Comparison of ENCODE assay signal across 1 cellular context in the genomic region with DNA sequence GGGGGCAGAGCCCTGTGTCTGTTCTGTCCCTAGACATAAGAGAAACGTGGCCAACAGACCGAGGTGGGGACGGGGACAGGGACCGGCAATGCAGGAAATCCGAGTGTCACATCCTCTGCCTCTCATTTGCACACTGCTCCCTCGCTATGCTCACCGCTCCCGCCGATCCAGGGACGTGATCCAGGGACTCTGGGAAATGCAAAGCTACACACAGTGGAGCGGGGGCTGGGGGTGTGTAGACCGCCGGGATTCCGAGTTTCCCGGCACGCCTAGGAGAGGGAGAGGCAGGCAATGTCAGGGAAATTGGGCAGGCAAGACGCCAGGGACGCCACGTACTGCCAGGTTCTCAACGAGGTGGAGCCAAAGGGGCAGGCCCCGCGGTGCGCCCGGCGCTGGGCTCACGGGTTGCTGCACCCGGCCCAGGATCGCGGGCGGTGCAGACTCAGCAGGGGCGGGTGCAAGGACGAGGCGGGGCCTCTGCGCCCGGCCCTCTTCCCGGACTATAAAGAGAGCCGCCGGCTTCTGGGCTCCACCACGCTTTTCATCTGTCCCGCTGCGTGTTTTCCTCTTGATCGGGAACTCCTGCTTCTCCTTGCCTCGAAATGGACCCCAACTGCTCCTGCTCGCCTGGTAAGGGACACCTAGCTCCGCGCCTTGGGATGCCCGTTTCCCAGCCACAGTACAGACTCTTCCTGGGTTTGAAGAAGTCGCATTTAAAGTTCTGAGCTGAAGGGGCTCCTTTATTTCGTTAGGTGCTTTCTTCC.
TF ChIP-seq lines count a peak whose summit lies in the region.

A gene (plus strand): TSS at position 532 of the 764 bp plus-strand sequence. CDS start 71 bp downstream, at position 603.

TF ChIP-seq in K562, 482 proteins besides CTCF, POLR2A, EP300 and RAD21 (continued from another document):
- TF ChIP-seq CCNT2 (IDR thresholded peaks at IDR 0.05; ENCODE audit: borderline replicate concordance, extremely low read depth, insufficient read length, low read depth, low read length): peak; percentile 44
- TF ChIP-seq PCBP1 (IDR thresholded peaks at IDR 0.05; ENCODE audit: low read depth, low read length, poor library complexity, severe bottlenecking): no peak
- peak; percentile 35 for TF ChIP-seq POLR2B (IDR thresholded peaks at IDR 0.05; ENCODE audit: low read depth, partially characterized antibody)
- no peak for TF ChIP-seq ZNF253 (CRISPR knock-in tag; conservative IDR thresholded peaks at IDR 0.05)
- TF ChIP-seq ZNF644 (tag; IDR thresholded peaks at IDR 0.05; ENCODE audit: low read depth): no peak
- no peak for TF ChIP-seq ATF1 (CRISPR knock-in tag; IDR thresholded peaks at IDR 0.05)
- TF ChIP-seq ATF1 (tag; IDR thresholded peaks at IDR 0.05): 0 out of 2 replicates have a peak, but pooled peaks have one; percentile 15
- TF ChIP-seq KDM5B (IDR thresholded peaks at IDR 0.05; ENCODE audit: insufficient replicate concordance, low read depth, low read length): peak; percentile 85
- TF ChIP-seq CXXC5 (CRISPR knock-in tag; IDR thresholded peaks at IDR 0.05): peak; percentile 54; the same call in 1 of the 2 replicates
- peak; percentile 74 for TF ChIP-seq TBP (optimal IDR thresholded peaks at IDR 0.05; ENCODE audit: low read depth, low read length)
- TF ChIP-seq, protein P1, sequence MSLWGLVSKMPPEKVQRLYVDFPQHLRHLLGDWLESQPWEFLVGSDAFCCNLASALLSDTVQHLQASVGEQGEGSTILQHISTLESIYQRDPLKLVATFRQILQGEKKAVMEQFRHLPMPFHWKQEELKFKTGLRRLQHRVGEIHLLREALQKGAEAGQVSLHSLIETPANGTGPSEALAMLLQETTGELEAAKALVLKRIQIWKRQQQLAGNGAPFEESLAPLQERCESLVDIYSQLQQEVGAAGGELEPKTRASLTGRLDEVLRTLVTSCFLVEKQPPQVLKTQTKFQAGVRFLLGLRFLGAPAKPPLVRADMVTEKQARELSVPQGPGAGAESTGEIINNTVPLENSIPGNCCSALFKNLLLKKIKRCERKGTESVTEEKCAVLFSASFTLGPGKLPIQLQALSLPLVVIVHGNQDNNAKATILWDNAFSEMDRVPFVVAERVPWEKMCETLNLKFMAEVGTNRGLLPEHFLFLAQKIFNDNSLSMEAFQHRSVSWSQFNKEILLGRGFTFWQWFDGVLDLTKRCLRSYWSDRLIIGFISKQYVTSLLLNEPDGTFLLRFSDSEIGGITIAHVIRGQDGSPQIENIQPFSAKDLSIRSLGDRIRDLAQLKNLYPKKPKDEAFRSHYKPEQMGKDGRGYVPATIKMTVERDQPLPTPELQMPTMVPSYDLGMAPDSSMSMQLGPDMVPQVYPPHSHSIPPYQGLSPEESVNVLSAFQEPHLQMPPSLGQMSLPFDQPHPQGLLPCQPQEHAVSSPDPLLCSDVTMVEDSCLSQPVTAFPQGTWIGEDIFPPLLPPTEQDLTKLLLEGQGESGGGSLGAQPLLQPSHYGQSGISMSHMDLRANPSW (CRISPR knock-in tag; IDR thresholded peaks at IDR 0.05): no peak
- TF ChIP-seq RFX1 (IDR thresholded peaks at IDR 0.05): no peak
- peak; percentile 93 for TF ChIP-seq ZC3H11A (IDR thresholded peaks at IDR 0.05; ENCODE audit: low read depth, low read length)
- peak; percentile 73 for TF ChIP-seq POLR2G (IDR thresholded peaks at IDR 0.05; ENCODE audit: low read depth, low read length)
- peak; percentile 75 for TF ChIP-seq ZNF134 (CRISPR knock-in tag; conservative IDR thresholded peaks at IDR 0.05)
- TF ChIP-seq PHF20 (IDR thresholded peaks at IDR 0.05; ENCODE audit: partially characterized antibody): no peak
- TF ChIP-seq FOXJ2 (tag; IDR thresholded peaks at IDR 0.05): no peak
- peak; percentile 97 for TF ChIP-seq LARP7 (IDR thresholded peaks at IDR 0.05)
- TF ChIP-seq, protein P2, sequence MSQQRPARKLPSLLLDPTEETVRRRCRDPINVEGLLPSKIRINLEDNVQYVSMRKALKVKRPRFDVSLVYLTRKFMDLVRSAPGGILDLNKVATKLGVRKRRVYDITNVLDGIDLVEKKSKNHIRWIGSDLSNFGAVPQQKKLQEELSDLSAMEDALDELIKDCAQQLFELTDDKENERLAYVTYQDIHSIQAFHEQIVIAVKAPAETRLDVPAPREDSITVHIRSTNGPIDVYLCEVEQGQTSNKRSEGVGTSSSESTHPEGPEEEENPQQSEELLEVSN (IDR thresholded peaks at IDR 0.05; ENCODE audit: borderline replicate concordance in 1 of 2, extremely low read depth in 1 of 2, insufficient read depth in 1 of 2, insufficient read length in 1 of 2, low read depth in 1 of 2, low read length in 1 of 2, poor library complexity in 1 of 2, severe bottlenecking in 1 of 2): peak in 1 of 2 experiments; percentile 26
- TF ChIP-seq L3MBTL2 (IDR thresholded peaks at IDR 0.05): peak; percentile 18; the same call in 1 of the 2 replicates
- peak; percentile 28 for TF ChIP-seq TAF1 (IDR thresholded peaks at IDR 0.05; ENCODE audit: control insufficient read depth, extremely low read depth, insufficient read depth, low read length, severe bottlenecking)
- no peak for TF ChIP-seq ZSCAN29 (IDR thresholded peaks at IDR 0.05)
- peak; percentile 59 to 64 for TF ChIP-seq NRF1 (conservative IDR thresholded peaks at IDR 0.05 in 1 of 2, IDR thresholded peaks at IDR 0.05 in 1 of 2)
- TF ChIP-seq MTF1 (CRISPR knock-in tag; IDR thresholded peaks at IDR 0.05; ENCODE audit: borderline replicate concordance): peak; percentile 90
- TF ChIP-seq, protein P3, sequence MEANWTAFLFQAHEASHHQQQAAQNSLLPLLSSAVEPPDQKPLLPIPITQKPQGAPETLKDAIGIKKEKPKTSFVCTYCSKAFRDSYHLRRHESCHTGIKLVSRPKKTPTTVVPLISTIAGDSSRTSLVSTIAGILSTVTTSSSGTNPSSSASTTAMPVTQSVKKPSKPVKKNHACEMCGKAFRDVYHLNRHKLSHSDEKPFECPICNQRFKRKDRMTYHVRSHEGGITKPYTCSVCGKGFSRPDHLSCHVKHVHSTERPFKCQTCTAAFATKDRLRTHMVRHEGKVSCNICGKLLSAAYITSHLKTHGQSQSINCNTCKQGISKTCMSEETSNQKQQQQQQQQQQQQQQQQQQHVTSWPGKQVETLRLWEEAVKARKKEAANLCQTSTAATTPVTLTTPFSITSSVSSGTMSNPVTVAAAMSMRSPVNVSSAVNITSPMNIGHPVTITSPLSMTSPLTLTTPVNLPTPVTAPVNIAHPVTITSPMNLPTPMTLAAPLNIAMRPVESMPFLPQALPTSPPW (CRISPR knock-in tag; IDR thresholded peaks at IDR 0.05): peak; percentile 51; the same call in 1 of the 2 replicates
- peak; percentile 64 for TF ChIP-seq SUPT5H (IDR thresholded peaks at IDR 0.05)
- no peak for TF ChIP-seq ZNF507 (tag; conservative IDR thresholded peaks at IDR 0.05)
- TF ChIP-seq RCOR1 (IDR thresholded peaks at IDR 0.05; ENCODE audit: borderline replicate concordance in 1 of 2, low read depth in 2 of 2, low read length in 2 of 2): 0 out of 4 replicates have a peak, but pooled peaks of 1 of the 2 experiments have one; percentile 4
TF ChIP-seq in K562: peak in this region for 28.
